20 cellular contexts compared by ENCODE assay signal in the genomic region with DNA sequence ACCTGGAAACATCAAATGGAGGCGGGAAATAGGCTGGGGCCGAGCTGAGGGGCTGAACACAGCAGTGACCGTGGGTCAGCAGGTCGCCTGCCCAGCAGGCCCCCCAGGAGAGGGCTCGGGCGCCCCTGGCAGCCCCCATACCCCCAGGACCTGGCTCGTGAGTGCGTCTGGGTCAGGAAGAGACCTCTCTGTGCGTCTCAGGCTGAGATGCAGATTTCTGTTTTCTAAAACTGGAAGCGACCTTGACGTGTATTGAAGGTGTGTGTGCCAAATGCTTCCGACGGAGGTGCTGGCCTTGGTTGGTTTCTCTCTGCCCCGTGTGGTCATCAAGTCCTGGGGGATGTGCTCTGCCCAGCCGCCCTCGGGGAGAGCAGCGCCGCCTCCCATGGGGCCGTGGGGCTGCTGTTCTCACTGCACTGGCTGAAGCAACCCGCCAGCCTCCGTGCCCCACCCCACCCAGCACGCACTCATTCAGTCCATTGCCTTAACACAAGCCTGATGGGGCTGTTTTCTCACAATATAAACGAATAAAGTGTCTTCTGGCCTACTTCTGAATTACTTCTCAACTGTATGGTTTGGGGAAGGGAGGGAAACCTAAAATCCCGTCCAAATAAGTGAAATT. TPM values are rescaled to one million over a fixed set of nuclear protein-coding genes. Genes with fewer than 3 reads are reported as not detected.
A peak's percentile ranks its signal among the peaks of the same experiment; 100 is the strongest.
DNase-seq lines count a peak whose midpoint lies in the region; TF ChIP-seq lines count a peak whose summit lies in the region.
"Had no signal": no experiment of that assay in that cellular context is flagged by ENCODE, and none has a peak within 500 bp of the region (broad histone marks: within the 10 kb centered on the region; RNA-seq: fewer than 3 reads in every experiment).

No MANE protein-coding gene starts in this region.

- H3K4me1 ChIP-seq in NT2/D1 (ENCODE audit: insufficient read depth, insufficient read length) (peaks cover 4% of the 10 kb centered on the region), mammary epithelial cell (ENCODE audit: insufficient read depth, low read length) (no peaks in the 10 kb centered on the region)
- no peaks in the 10 kb centered on the region for H3K4me1 ChIP-seq in effector memory CD4-positive, alpha-beta T cell (ENCODE audit: control insufficient read depth, insufficient read depth, low read length, poor library complexity, severe bottlenecking)

- H3K27me3 ChIP-seq in NT2/D1 (ENCODE audit: insufficient read depth, insufficient read length) (no peaks in the 10 kb centered on the region), mammary epithelial cell (ENCODE audit: insufficient read depth, low read length) (no peaks in the 10 kb centered on the region)
- H3K27me3 ChIP-seq in effector memory CD4-positive, alpha-beta T cell (replicated peaks; ENCODE audit: control insufficient read depth, insufficient read depth, low read length, poor library complexity, severe bottlenecking) = no peaks in the 10 kb centered on the region

- dilution Hi-C loops in mammary epithelial cell (cut with HindIII; ENCODE audit: low sequenced_read_pairs) = loop anchor here (5.0 kb wide), 1 partner anchor 103 kb away; no protein-coding TSS in a partner anchor

- H3K4me1 Mint-ChIP-seq in Calu3 (ENCODE audit: low read depth, unreplicated experiment) = no peaks in the 10 kb centered on the region
- H3K4me1 Mint-ChIP-seq in neural crest cell = no peaks in the 10 kb centered on the region

- no peak overlapping the region for H3K4me3 Mint-ChIP-seq in Calu3 (ENCODE audit: low read depth, unreplicated experiment)
- H3K4me3 Mint-ChIP-seq in neural crest cell = peak overlapping the region; percentile 47
- H3K4me3 Mint-ChIP-seq: activated CD4-positive, alpha-beta T cell treated with anti-CD3 and anti-CD28 coated beads, Interleukin-2, amount 10 ng/mL, durations not matched to agents 24 days and 14 days; activated naive CD8-positive, alpha-beta T cell treated with anti-CD3 and anti-CD28 coated beads for 36 hours; activated T-cell treated with anti-CD3 and anti-CD28 coated beads, Interleukin-2, amount 50 U/mL, for 4 hours had no signal

- WGBS in mammary epithelial cell (ENCODE audit: low coverage, missing lambda C conversion rate) = 89% methylated on average over 21 of the region's 24 CpGs

- H3K27ac Mint-ChIP-seq in Calu3 (ENCODE audit: unreplicated experiment) (no peak overlapping the region), neural crest cell (ENCODE audit: unreplicated experiment) (no peak overlapping the region)
- H3K27ac Mint-ChIP-seq: activated CD4-positive, alpha-beta T cell treated with anti-CD3 and anti-CD28 coated beads, Interleukin-2, amount 10 ng/mL, durations not matched to agents 24 days and 14 days; activated naive CD8-positive, alpha-beta T cell treated with anti-CD3 and anti-CD28 coated beads for 36 hours had no signal

- BruUV-seq in Calu3 (replicated peaks; lab: Mats Ljungman, UMichigan) = TSS peak; percentile 17
- BruUV-seq in mammary epithelial cell (replicated peaks; lab: Mats Ljungman, UMichigan) = TSS peak; percentile 40

- DNase-seq in Calu3 = no peak
- DNase-seq in NT2/D1 (ENCODE audit: low read depth, low spot score) = no peak
- DNase-seq in mammary epithelial cell = no peak
- no peak for DNase-seq in neural crest cell (ENCODE audit: low read depth, low spot score)
- no peak for DNase-seq in NCI-H1048 (lab: John Stamatoyannopoulos, UW)
- no peak for DNase-seq in effector memory CD4-positive, alpha-beta T cell
- DNase-seq in activated CD4-positive, CD25-positive, alpha-beta regulatory T cell (lab: John Stamatoyannopoulos, UW) = no peak
- DNase-seq in NCI-H128 (lab: John Stamatoyannopoulos, UW; ENCODE audit: unreplicated experiment) = no peak
- DNase-seq: activated naive CD8-positive, alpha-beta T cell treated with anti-CD3 and anti-CD28 coated beads for 36 hours; activated T-cell treated with anti-CD3 and anti-CD28 coated beads, Interleukin-2, amount 50 U/mL, for 4 hours; caudate nucleus; effector CD4-positive, alpha-beta T cell; left cardiac atrium; MV-4-11; NCI-H2081 treated with DMSO at 0.1 percent for 48 hours; NCI-H526 treated with DMSO at 0.1 percent for 48 hours; OCI-M1; stimulated activated CD4-positive, alpha-beta T cell treated with anti-CD3 and anti-CD28 coated beads, Interleukin-4, amount 100 ng/mL, for 24 hours had no signal

- H3K36me3 ChIP-seq in NT2/D1 (ENCODE audit: insufficient read depth, insufficient read length, low read length) (peaks cover 94% of the 10 kb centered on the region), mammary epithelial cell (ENCODE audit: insufficient read depth, low read length) (peaks cover 21% of the 10 kb centered on the region)
- peaks cover 57% of the 10 kb centered on the region for H3K36me3 ChIP-seq in effector memory CD4-positive, alpha-beta T cell (ENCODE audit: control insufficient read depth, insufficient read depth, low read length)

- H3K36me3 Mint-ChIP-seq in Calu3 (ENCODE audit: insufficient read depth, unreplicated experiment) (peaks cover 56% of the 10 kb centered on the region), neural crest cell (ENCODE audit: low read depth) (peaks cover 3% of the 10 kb centered on the region)

- CTCF ChIA-PET in Calu3 (lab: Charles Lee) (no interaction called here), mammary epithelial cell (lab: Charles Lee; ENCODE audit: low non-redundant PET) (no interaction called here)

- peaks cover 19% of the 10 kb centered on the region for H3K79me2 ChIP-seq in mammary epithelial cell (ENCODE audit: insufficient read depth, low read length)

- no peak overlapping the region for H3K4me3 ChIP-seq in NT2/D1 (ENCODE audit: insufficient read length, low read depth)
- no peak overlapping the region for H3K4me3 ChIP-seq in mammary epithelial cell (replicated peaks in 1 of 3; ENCODE audit: insufficient read depth in 1 of 3, low read depth in 2 of 3, low read length in 3 of 3)
- H3K4me3 ChIP-seq in effector memory CD4-positive, alpha-beta T cell (ENCODE audit: insufficient read depth, low read depth, low read length, poor library complexity, severe bottlenecking) = no peak overlapping the region
- H3K4me3 ChIP-seq: thoracic aorta had no signal

- H3K9ac ChIP-seq in NT2/D1 (ENCODE audit: insufficient read length, low read depth) (peak overlapping the region; percentile 32), mammary epithelial cell (ENCODE audit: insufficient read depth, low read length) (no peak overlapping the region)

- in situ Hi-C loops in mammary epithelial cell (cut with MboI; ENCODE audit: low sequenced_read_pairs in 2 of 2) = no loop called here

- no peaks in the 10 kb centered on the region for H3K9me3 Mint-ChIP-seq in Calu3 (ENCODE audit: low read depth, unreplicated experiment)
- no peaks in the 10 kb centered on the region for H3K9me3 Mint-ChIP-seq in neural crest cell
- H3K9me3 Mint-ChIP-seq: activated CD4-positive, alpha-beta T cell treated with anti-CD3 and anti-CD28 coated beads, Interleukin-2, amount 10 ng/mL, durations not matched to agents 24 days and 14 days; activated naive CD8-positive, alpha-beta T cell treated with anti-CD3 and anti-CD28 coated beads for 36 hours; activated T-cell treated with anti-CD3 and anti-CD28 coated beads, Interleukin-2, amount 50 U/mL, for 4 hours had no signal

- no peaks in the 10 kb centered on the region for H3K9me3 ChIP-seq in NT2/D1 (ENCODE audit: insufficient read depth, low read length)
- H3K9me3 ChIP-seq in mammary epithelial cell (replicated peaks; ENCODE audit: insufficient read depth, low read length) = no peaks in the 10 kb centered on the region
- H3K9me3 ChIP-seq in effector memory CD4-positive, alpha-beta T cell (ENCODE audit: control insufficient read depth, low read length) = no peaks in the 10 kb centered on the region
- H3K9me3 ChIP-seq: thoracic aorta had no signal

- intact Hi-C loops in Calu3 (cut with micrococcal nuclease; ENCODE audit: unreplicated experiment) (no loop called here), mammary epithelial cell (cut with micrococcal nuclease) (no loop called here)

- TF ChIP-seq CTCF in Calu3 (IDR thresholded peaks at IDR 0.05; ENCODE audit: unreplicated experiment) (no peak), mammary epithelial cell (conservative IDR thresholded peaks at IDR 0.05 in 1 of 2, IDR thresholded peaks at IDR 0.05 in 1 of 2; ENCODE audit: extremely low read depth in 1 of 2, insufficient read depth in 1 of 2, low read depth in 1 of 2, low read length in 2 of 2) (no peak), neural crest cell (conservative IDR thresholded peaks at IDR 0.05) (no peak)

- no peak overlapping the region for H3K4me2 ChIP-seq in mammary epithelial cell (ENCODE audit: insufficient read depth, low read depth, low read length)

- no peak overlapping the region for H3K27ac ChIP-seq in mammary epithelial cell (ENCODE audit: insufficient read depth, low read depth, low read length)
- H3K27ac ChIP-seq in effector memory CD4-positive, alpha-beta T cell (ENCODE audit: insufficient read depth, low read length, poor library complexity, severe bottlenecking) = no peak overlapping the region
- H3K27ac ChIP-seq: thoracic aorta had no signal

- H4K20me1 ChIP-seq in mammary epithelial cell (ENCODE audit: insufficient read depth, low read length) = no peaks in the 10 kb centered on the region

- H2AFZ ChIP-seq in mammary epithelial cell (ENCODE audit: low read depth, low read length) = no peak overlapping the region

- no peaks in the 10 kb centered on the region for H3K27me3 Mint-ChIP-seq in Calu3 (ENCODE audit: unreplicated experiment)
- no peaks in the 10 kb centered on the region for H3K27me3 Mint-ChIP-seq in neural crest cell (ENCODE audit: low read depth)
- H3K27me3 Mint-ChIP-seq: activated CD4-positive, alpha-beta T cell treated with anti-CD3 and anti-CD28 coated beads, Interleukin-2, amount 10 ng/mL, durations not matched to agents 24 days and 14 days; activated naive CD8-positive, alpha-beta T cell treated with anti-CD3 and anti-CD28 coated beads for 36 hours had no signal

RNA-seq across cellular contexts. Expression of a gene that starts 7.4 kb away (rescaled TPM):
- total RNA-seq in Calu3 (2022) (22.3 and 24.0 TPM in 2 replicates), mammary epithelial cell (10 to 100 TPM; 29.5 to 32.8 TPM), neural crest cell (31.2 and 31.9 TPM in 2 replicates)
- 22.4 TPM for polyA plus RNA-seq in mammary epithelial cell
- 10.7 TPM for polyA minus RNA-seq in mammary epithelial cell

RNA-seq across cellular contexts. Expression of a gene that starts 13.4 kb away (rescaled TPM):
- 118 and 120 TPM in 2 replicates for total RNA-seq in Calu3 (2022)
- 100 to 1,000 TPM in 1 of 2 donors, 10 to 100 TPM in 1; 45.5 to 162 TPM for total RNA-seq in mammary epithelial cell
- 131 TPM for polyA plus RNA-seq in mammary epithelial cell
- polyA minus RNA-seq in mammary epithelial cell = 246 TPM
- 108 and 111 TPM in 2 replicates for total RNA-seq in neural crest cell

RNA-seq across cellular contexts. Expression of a gene that starts 13.6 kb away (rescaled TPM):
- total RNA-seq in Calu3 (2022) (23.2 and 25.9 TPM in 2 replicates), mammary epithelial cell (10 to 100 TPM in 1 of 2 donors, 1 to 10 TPM in 1; 9.8 to 12.8 TPM), neural crest cell (23.7 and 24.4 TPM in 2 replicates)
- polyA plus RNA-seq in mammary epithelial cell = 4.0 TPM
- polyA minus RNA-seq in mammary epithelial cell = 9.5 TPM
